ENCODE assay signal across 16 cellular contexts in the genomic region with DNA sequence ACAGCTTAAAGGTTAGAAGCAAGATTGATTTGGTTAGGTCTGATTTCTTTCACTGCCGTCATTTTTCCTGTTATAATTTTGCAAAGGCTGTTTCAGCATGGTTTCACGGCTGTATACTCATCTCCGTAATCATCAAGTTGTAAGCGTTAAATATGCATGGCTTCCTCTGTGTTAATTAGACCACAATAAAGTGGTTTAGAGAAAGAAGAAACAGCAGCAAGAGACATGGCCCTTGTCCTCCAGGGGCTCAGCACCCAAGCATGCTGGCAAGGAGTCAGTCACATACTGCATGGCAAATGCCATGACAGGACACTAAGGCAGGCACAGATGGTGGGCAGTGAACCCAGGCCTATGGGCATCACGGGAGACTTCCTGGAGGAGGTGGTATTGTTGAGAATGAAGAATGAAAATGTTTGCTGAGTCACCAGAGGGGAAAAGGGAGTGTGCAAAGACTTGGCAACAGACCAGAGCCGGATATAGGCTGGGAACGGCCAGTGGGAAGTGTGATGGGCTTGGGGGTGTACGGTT.
DNase-seq lines count a peak whose midpoint lies in the region; ATAC-seq, FAIRE-seq and TF ChIP-seq lines count a peak whose summit lies in the region.
"Had no signal": no experiment of that assay in that cellular context is flagged by ENCODE, and none has a peak within 500 bp of the region (broad histone marks: within the 10 kb centered on the region; RNA-seq: fewer than 3 reads in every experiment).

No MANE protein-coding gene starts in this region.

- no peaks in the 10 kb centered on the region for H4K20me1 ChIP-seq in GM23338 (replicated peaks; ENCODE audit: insufficient read depth)
- H4K20me1 ChIP-seq in HepG2 (ENCODE audit: insufficient read depth, low read length) = no peaks in the 10 kb centered on the region

- POLR2A ChIA-PET in CD4-positive, alpha-beta T cell (lab: Charles Lee) = interaction anchor here (1.5 to 1.6 kb wide), 2 partner anchors 95 to 403 kb away, joined by 4 to 7 read pairs; a partner anchor contains a TSS
- POLR2A ChIA-PET in activated CD4-positive, alpha-beta memory T cell treated with anti-CD3 and anti-CD28 coated beads for 36 hours (lab: Charles Lee) = interaction anchor here (0.7 kb wide), 2 partner anchors 150 to 372 kb away, joined by 3 to 5 read pairs; no protein-coding TSS in a partner anchor
- POLR2A ChIA-PET in HepG2 (lab: Yijun Ruan, JAX) = no interaction called here

- no peak overlapping the region for H3K27ac ChIP-seq in CD4-positive, alpha-beta T cell (ENCODE audit: low read depth, low read length)
- H3K27ac ChIP-seq in GM23338 (ENCODE audit: low read depth) = no peak overlapping the region
- no peak overlapping the region for H3K27ac ChIP-seq in HepG2 (ENCODE audit: extremely low read length, insufficient read depth, low read length)
- H3K27ac ChIP-seq: gastrocnemius medialis had no signal

- H3K4me3 Mint-ChIP-seq in CD4-positive, alpha-beta T cell = peak overlapping the region; percentile 77
- H3K4me3 Mint-ChIP-seq in GM23338 = no peak overlapping the region
- H3K4me3 Mint-ChIP-seq in activated CD4-positive, alpha-beta memory T cell treated with anti-CD3 and anti-CD28 coated beads for 36 hours = peak overlapping the region; percentile 58

- DNase-seq in CD4-positive, alpha-beta T cell = no peak
- DNase-seq in GM23338 (ENCODE audit: low spot score) (no peak), HepG2 (ENCODE audit: low spot score) (no peak), activated gamma-delta T cell (lab: John Stamatoyannopoulos, UW) (no peak), middle frontal gyrus (ENCODE audit: extremely low spot score, low spot score) (no peak)
- DNase-seq in activated CD4-positive, alpha-beta memory T cell treated with anti-CD3 and anti-CD28 coated beads for 36 hours = peak; percentile 44
- DNase-seq: activated CD4-positive, alpha-beta T cell treated with anti-CD3 and anti-CD28 coated beads for 48 hours; amygdala; gastrocnemius medialis; islet precursor cell; NCI-H146; NCI-H748 treated with DMSO at 0.1 percent for 48 hours; sigmoid colon had no signal

- no peak for FAIRE-seq in HepG2 (lab: Jason Lieb, UNC)
- FAIRE-seq: H54 had no signal

- 62% methylated on average over 8 of the region's 8 CpGs for whole genome bisulfite sequencing in HepG2 (ENCODE audit: low lambda C conversion rate)

- no peaks in the 10 kb centered on the region for H3K9me3 Mint-ChIP-seq in CD4-positive, alpha-beta T cell
- peaks cover 3% of the 10 kb centered on the region; the same call in 1 of the 3 replicates for H3K9me3 Mint-ChIP-seq in GM23338
- peaks cover 11% of the 10 kb centered on the region for H3K9me3 Mint-ChIP-seq in activated CD4-positive, alpha-beta memory T cell treated with anti-CD3 and anti-CD28 coated beads for 36 hours

- peaks cover 51% of the 10 kb centered on the region for H3K4me1 Mint-ChIP-seq in CD4-positive, alpha-beta T cell (ENCODE audit: low read depth)
- H3K4me1 Mint-ChIP-seq in GM23338 = peaks cover 42% of the 10 kb centered on the region
- H3K4me1 Mint-ChIP-seq in activated CD4-positive, alpha-beta memory T cell treated with anti-CD3 and anti-CD28 coated beads for 36 hours (ENCODE audit: low read depth) = peaks cover 44% of the 10 kb centered on the region

- 0 out of 2 replicates have a peak overlapping the region, but pooled peaks have one; percentile 10 for H2AFZ ChIP-seq in GM23338
- H2AFZ ChIP-seq in HepG2 (ENCODE audit: low read length) = no peak overlapping the region

- in situ Hi-C loops in HepG2 (cut with HindIII; ENCODE audit: extremely low pct_ligation_motif_present, low pct_unique_long_range_greater_than_20kb) = no loop called here

- peaks cover 32% of the 10 kb centered on the region; the same call in 1 of the 2 replicates for H3K4me1 ChIP-seq in GM23338 (ENCODE audit: insufficient read depth)
- no peaks in the 10 kb centered on the region for H3K4me1 ChIP-seq in HepG2 (ENCODE audit: insufficient read depth, low read length)
- H3K4me1 ChIP-seq: gastrocnemius medialis had no signal

- H3K9me3 ChIP-seq in CD4-positive, alpha-beta T cell (ENCODE audit: control insufficient read depth, low read length) = no peaks in the 10 kb centered on the region
- H3K9me3 ChIP-seq in HepG2 (ENCODE audit: low read length) = no peaks in the 10 kb centered on the region
- H3K9me3 ChIP-seq: gastrocnemius medialis, sigmoid colon had no signal

- no peaks in the 10 kb centered on the region for H3K27me3 ChIP-seq in CD4-positive, alpha-beta T cell (ENCODE audit: control insufficient read depth, insufficient read depth, low read length)
- H3K27me3 ChIP-seq in GM23338 (ENCODE audit: insufficient read depth) (no peaks in the 10 kb centered on the region), HepG2 (ENCODE audit: control insufficient read depth in 1 of 2, insufficient read depth in 2 of 2, low read length in 2 of 2) (peaks cover 0 to 11% of the 10 kb centered on the region in 2 experiments; a peak in 3 of 5 replicates)
- H3K27me3 ChIP-seq: gastrocnemius medialis, sigmoid colon had no signal

- TF ChIP-seq POLR2A in HepG2 (IDR thresholded peaks at IDR 0.05; ENCODE audit: insufficient read depth in 1 of 2, low read depth in 2 of 2, low read length in 2 of 2) = no peak

- no peaks in the 10 kb centered on the region for H3K27me3 Mint-ChIP-seq in CD4-positive, alpha-beta T cell
- peaks cover 17% of the 10 kb centered on the region for H3K27me3 Mint-ChIP-seq in GM23338 (ENCODE audit: insufficient read depth, low read depth, poor library complexity)
- H3K27me3 Mint-ChIP-seq in activated CD4-positive, alpha-beta memory T cell treated with anti-CD3 and anti-CD28 coated beads for 36 hours = no peaks in the 10 kb centered on the region

- H3K27ac Mint-ChIP-seq in CD4-positive, alpha-beta T cell = peak overlapping the region; percentile 87
- H3K27ac Mint-ChIP-seq in GM23338 = peak overlapping the region; percentile 47
- H3K27ac Mint-ChIP-seq in activated CD4-positive, alpha-beta memory T cell treated with anti-CD3 and anti-CD28 coated beads for 36 hours = peak overlapping the region; percentile 78

- H3K4me2 ChIP-seq in GM23338 (no peak overlapping the region), HepG2 (ENCODE audit: low read depth, low read length) (no peak overlapping the region)

- no peak for ATAC-seq in CD4-positive, alpha-beta T cell (ENCODE audit: poor library complexity)
- ATAC-seq in GM23338 (no peak), HepG2 (no peak), GM18858 (IDR thresholded peaks at IDR 0.05; ENCODE audit: unreplicated experiment) (no peak), GM21723 (IDR thresholded peaks at IDR 0.05; ENCODE audit: unreplicated experiment) (no peak)
- ATAC-seq: gastrocnemius medialis had no signal

- BruUV-seq in HepG2 (replicated peaks; lab: Mats Ljungman, UMichigan) = no TSS peak

- TF ChIP-seq RAD21 in HepG2 (CRISPR knock-in tag; IDR thresholded peaks at IDR 0.05) = no peak

- intact Hi-C loops in CD4-positive, alpha-beta T cell (cut with DNase I, micrococcal nuclease) = loop anchor here in 1 of 2 experiments (5.0 kb wide), 1 partner anchor 85 kb away; no protein-coding TSS in a partner anchor
- intact Hi-C loops in activated CD4-positive, alpha-beta memory T cell treated with anti-CD3 and anti-CD28 coated beads for 36 hours (cut with micrococcal nuclease) = loop anchor here (5.0 kb wide), 3 partner anchors 275 to 710 kb away; a partner anchor contains a TSS
- intact Hi-C loops in HepG2 (cut with micrococcal nuclease; ENCODE audit: unreplicated experiment) = no loop called here

- no peak overlapping the region for H3K4me3 ChIP-seq in GM23338
- H3K4me3 ChIP-seq in HepG2 (replicated peaks in 1 of 3; ENCODE audit: insufficient read depth in 1 of 3, low read depth in 2 of 3, low read length in 3 of 3) = no peak overlapping the region
- H3K4me3 ChIP-seq: gastrocnemius medialis, sigmoid colon had no signal

- H3K9me2 ChIP-seq in GM23338 (ENCODE audit: insufficient read depth) = no peaks in the 10 kb centered on the region

- CTCF ChIA-PET in CD4-positive, alpha-beta T cell (lab: Charles Lee) = interaction anchor here (0.9 kb wide), 1 partner anchor 12 kb away, joined by 3 read pairs; no protein-coding TSS in a partner anchor
- CTCF ChIA-PET in activated CD4-positive, alpha-beta memory T cell treated with anti-CD3 and anti-CD28 coated beads for 36 hours (lab: Charles Lee) = interaction anchor here (0.6 to 3.6 kb wide), 7 partner anchors 12 to 315 kb away, joined by 3 to 30 read pairs (median 4); no protein-coding TSS in a partner anchor
- CTCF ChIA-PET in HepG2 (lab: Yijun Ruan, JAX; ENCODE audit: low intra/inter-chr PET ratio, low total read pairs) = no interaction called here

- H3K79me2 ChIP-seq in GM23338 (replicated peaks; ENCODE audit: insufficient read depth) (no peaks in the 10 kb centered on the region), HepG2 (ENCODE audit: insufficient read depth, low read length) (no peaks in the 10 kb centered on the region)

- no peak for TF ChIP-seq CTCF in CD4-positive, alpha-beta T cell (IDR thresholded peaks at IDR 0.05)
- TF ChIP-seq CTCF in GM23338 (conservative IDR thresholded peaks at IDR 0.05; ENCODE audit: low read depth in 2 of 2) (no peak), HepG2 (CRISPR knock-in tag; IDR thresholded peaks at IDR 0.05) (no peak)

- peaks cover 4% of the 10 kb centered on the region; the same call in 1 of the 2 replicates for H3F3A ChIP-seq in GM23338 (replicated peaks; ENCODE audit: low read depth)

- H3K36me3 Mint-ChIP-seq in CD4-positive, alpha-beta T cell (ENCODE audit: low read depth) = no peaks in the 10 kb centered on the region
- H3K36me3 Mint-ChIP-seq in GM23338 (ENCODE audit: low read depth) = no peaks in the 10 kb centered on the region
- H3K36me3 Mint-ChIP-seq in activated CD4-positive, alpha-beta memory T cell treated with anti-CD3 and anti-CD28 coated beads for 36 hours = no peaks in the 10 kb centered on the region

- H3K36me3 ChIP-seq in GM23338 (ENCODE audit: insufficient read depth) (no peaks in the 10 kb centered on the region), HepG2 (replicated peaks in 1 of 2; ENCODE audit: control insufficient read depth in 1 of 2, insufficient read depth in 2 of 2, low read length in 2 of 2) (no peaks in the 10 kb centered on the region)
- H3K36me3 ChIP-seq: gastrocnemius medialis, sigmoid colon had no signal

- H3K9ac ChIP-seq in HepG2 (ENCODE audit: insufficient read depth, low read depth, low read length) = no peak overlapping the region

- TF ChIP-seq EP300 in HepG2 (IDR thresholded peaks at IDR 0.05; ENCODE audit: low read depth in 2 of 2, low read length in 2 of 2) (no peak), HepG2 (CRISPR knock-in tag; IDR thresholded peaks at IDR 0.05; ENCODE audit: borderline replicate concordance) (no peak)

TF ChIP-seq in GM23338, 12 proteins besides CTCF, POLR2A, EP300 and RAD21 (continues in another document):
- TF ChIP-seq NANOG (IDR thresholded peaks at IDR 0.05; ENCODE audit: borderline replicate concordance) = no peak
- TF ChIP-seq STAT1 (IDR thresholded peaks at IDR 0.05; ENCODE audit: unreplicated experiment) = no peak
- no peak for TF ChIP-seq POLR2AphosphoS5 (IDR thresholded peaks at IDR 0.05; ENCODE audit: low read depth)

TF ChIP-seq in HepG2, 621 proteins besides CTCF, POLR2A, EP300 and RAD21 (continues in another document):
- TF ChIP-seq NFE2L2 (IDR thresholded peaks at IDR 0.05; ENCODE audit: low read length) (peak; percentile 46; the same call in 1 of the 2 replicates), ZFP36 (IDR thresholded peaks at IDR 0.05; ENCODE audit: borderline replicate concordance, low read depth, low read length, partially characterized antibody) (peak; percentile 77)
